Comparison of ENCODE assay signal across 8 cellular contexts in the genomic region with DNA sequence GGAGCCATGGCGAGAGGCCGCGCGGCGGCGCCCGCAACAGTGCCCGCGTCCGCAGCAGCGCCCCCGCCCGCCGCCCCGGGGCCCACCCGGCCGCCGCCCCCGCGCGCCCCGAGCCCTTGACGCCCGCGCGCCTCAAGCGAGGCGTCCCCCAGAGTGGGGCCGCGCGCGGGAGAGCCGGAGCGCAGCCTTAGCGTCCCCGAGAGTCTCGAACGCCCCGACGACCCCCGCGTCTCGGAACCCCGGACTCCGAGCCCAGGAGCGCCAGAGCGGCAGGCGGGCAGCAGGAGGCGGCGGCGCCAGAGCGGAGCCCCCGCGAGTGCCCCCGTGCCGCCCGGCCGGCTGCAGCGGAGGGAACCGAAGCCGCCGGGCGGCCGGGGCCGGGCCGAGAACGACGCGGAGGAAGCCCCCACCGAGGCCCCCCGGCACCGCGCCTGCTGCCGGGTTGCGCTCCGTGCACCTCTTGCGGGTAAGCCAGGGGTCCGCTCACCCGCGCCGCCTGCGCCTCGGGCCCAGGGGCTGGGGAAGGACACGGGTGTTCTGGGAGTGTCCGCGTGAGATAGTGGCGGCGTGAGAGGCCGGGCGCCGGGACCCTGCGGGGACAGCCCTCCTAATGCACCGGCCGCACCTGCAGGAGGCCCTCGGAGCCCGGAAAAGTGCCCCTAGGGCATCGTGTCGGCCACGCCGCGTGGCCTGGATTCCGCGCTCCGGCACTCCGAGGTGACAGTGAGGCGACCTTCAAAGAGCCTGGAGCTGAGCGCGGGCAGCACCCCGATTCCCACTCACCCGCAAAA. TPM values are rescaled to one million over a fixed set of nuclear protein-coding genes. Genes with fewer than 3 reads are reported as not detected.
DNase-seq lines count a peak whose midpoint lies in the region; ATAC-seq, FAIRE-seq and TF ChIP-seq lines count a peak whose summit lies in the region.

No MANE protein-coding gene starts in this region.

- in situ Hi-C loops in astrocyte of the spinal cord (cut with HindIII; ENCODE audit: low sequenced_read_pairs), result no loop called here

- FAIRE-seq in GM12892 (lab: Jason Lieb, UNC), result no peak

- peaks cover 17% of the 10 kb centered on the region for H3K4me1 ChIP-seq in SJSA1 (replicated peaks)

- peak; percentile 17 for ATAC-seq in HG02642 (IDR thresholded peaks at IDR 0.05; ENCODE audit: poor library complexity, unreplicated experiment)

- H3K36me3 Mint-ChIP-seq in immature natural killer cell, result no peaks in the 10 kb centered on the region

- no peak for DNase-seq in GM12892 (ENCODE audit: insufficient read length)
- peak in 1 of 2 experiments; percentile 23 for DNase-seq in SJSA1 (ENCODE audit: low read depth in 1 of 2, low spot score in 2 of 2)
- DNase-seq in astrocyte of the spinal cord (ENCODE audit: low read depth, low spot score), result no peak
- DNase-seq in immature natural killer cell, result peak; percentile 36 to 40 (median 38)
- DNase-seq in stimulated activated CD4-positive, alpha-beta T cell treated with anti-CD3 and anti-CD28 coated beads, Interleukin-1b, Interleukin-23, amount 100 ng/mL, for 48 hours, result peak; percentile 34
- no peak for DNase-seq in NCI-H1436 (lab: John Stamatoyannopoulos, UW)
- DNase-seq in A172 (ENCODE audit: low spot score), result no peak

- peak overlapping the region; percentile 72 to 98 (median 91) for H3K27ac Mint-ChIP-seq in immature natural killer cell

- peak overlapping the region; percentile 92 to 95 (median 93) for H3K4me3 Mint-ChIP-seq in immature natural killer cell

- H3K4me3 ChIP-seq in SJSA1 (peak overlapping the region; percentile 91), astrocyte of the spinal cord (ENCODE audit: low read depth, low read length) (peak overlapping the region; percentile 62)

- peaks cover 32 to 34% of the 10 kb centered on the region in 2 donors for H3K4me1 Mint-ChIP-seq in immature natural killer cell

- H3K27me3 Mint-ChIP-seq in immature natural killer cell (ENCODE audit: low read depth in 3 of 3), result peaks cover 9 to 16% (median 11%) of the 10 kb centered on the region in 3 donors

- 0 out of 2 replicates have a peak, but pooled peaks cover 3% of the 10 kb centered on the region for H3K27me3 ChIP-seq in SJSA1 (replicated peaks)

- peak; percentile 43; the same call in 1 of the 2 replicates for TF ChIP-seq POLR2A in GM12892 (IDR thresholded peaks at IDR 0.05; ENCODE audit: low read depth, low read length)

- peak overlapping the region; percentile 47; the same call in 1 of the 2 replicates for H3K27ac ChIP-seq in SJSA1

- no peaks in the 10 kb centered on the region for H3K9me3 Mint-ChIP-seq in immature natural killer cell

- peaks cover 4% of the 10 kb centered on the region; the same call in 1 of the 2 replicates for H3K36me3 ChIP-seq in SJSA1

- TF ChIP-seq CTCF in astrocyte of the spinal cord (IDR thresholded peaks at IDR 0.05; ENCODE audit: low read depth, low read length), result no peak

- H3K9me3 ChIP-seq in SJSA1 (replicated peaks), result no peaks in the 10 kb centered on the region; the same call in 1 of the 2 replicates

RNA-seq across cellular contexts. Expression of a gene that starts 51.9 kb away (rescaled TPM):
- 7.5 TPM for polyA plus RNA-seq in GM12892 (2012; ENCODE audit: missing spikeins)
- total RNA-seq in SJSA1 (2014; rRNA removed; shearing (Covaris generic)), result 8.5 and 10.9 TPM in 2 replicates
- 10 to 100 TPM in 1 of 3 donors, 1 to 10 TPM in 2; 9.9 to 10.6 (median 9.9) TPM for polyA plus RNA-seq in immature natural killer cell
- 2.0 and 9.6 TPM in 2 replicates for total RNA-seq in A172 (2014; rRNA removed; shearing (Covaris generic))

Comparison
In these comparisons a context has a peak if more than half of its experiments do, and no peak if none do; other contexts are left out.
1. DNase-seq: peak in immature natural killer cell (3 of 3) and stimulated activated CD4-positive, alpha-beta T cell treated with anti-CD3 and anti-CD28 coated beads, Interleukin-1b, Interleukin-23, amount 100 ng/mL, for 48 hours (single experiment); none in GM12892 (single experiment), astrocyte of the spinal cord (single experiment), NCI-H1436 (single experiment) and A172 (single experiment).